In the genomic region with DNA sequence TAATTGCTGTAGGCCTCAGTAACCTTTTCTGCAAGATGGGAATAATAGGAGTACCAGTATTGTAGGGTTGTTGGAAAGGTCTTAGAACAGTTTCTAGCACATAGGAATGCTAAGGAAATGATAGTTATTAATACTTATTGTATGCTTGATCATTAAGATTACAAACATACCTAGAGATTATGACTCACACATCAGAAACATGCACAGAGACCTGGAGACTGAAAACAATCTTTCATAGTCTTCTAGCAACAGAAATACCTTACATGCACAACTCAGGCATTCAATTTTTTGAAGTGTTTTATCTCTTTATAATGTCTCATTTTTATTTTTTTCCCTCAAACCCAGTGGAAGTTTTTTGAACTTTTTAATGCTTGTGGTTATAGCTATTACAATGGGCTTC, we compare ENCODE assay signal across 20 cellular contexts.
"Had no signal": no experiment of that assay in that cellular context is flagged by ENCODE, and none has a peak within 500 bp of the region (broad histone marks: within the 10 kb centered on the region; RNA-seq: fewer than 3 reads in every experiment).

No MANE protein-coding gene starts in this region.

- H3K27ac ChIP-seq: esophagus squamous epithelium, hepatocyte, left lung, upper lobe of right lung had no signal

- H3K4me2 ChIP-seq: hepatocyte had no signal

- H2AFZ ChIP-seq: hepatocyte had no signal

- H3K4me1 ChIP-seq: left lung, upper lobe of right lung had no signal

- DNase-seq: activated CD4-positive, alpha-beta T cell treated with anti-CD3 and anti-CD28 coated beads for 48 hours; activated CD4-positive, CD25-positive, alpha-beta regulatory T cell; activated CD8-positive, alpha-beta T cell treated with anti-CD3 and anti-CD28 coated beads for 36 hours; activated naive CD4-positive, alpha-beta T cell treated with Interleukin-2 at 50 U/mL for 16 hours; activated T-cell treated with anti-CD3 and anti-CD28 coated beads, Interleukin-2, amount 50 U/mL, for 24 hours; cortex of kidney; effector CD8-positive, alpha-beta T cell; esophagus squamous epithelium; islet precursor cell; left lung; midbrain; nephron progenitor cell; occipital lobe; posterior cingulate gyrus; retina; stimulated activated naive B cell treated with anti-CD40 and anti-IgM and Interleukin-4, amounts not matched to agents 10 μg/mL and 1 μg/mL and 100 μg/mL, for 72 hours; T-helper 1 cell; T-helper 9 cell; upper lobe of right lung had no signal

- H3K4me3 ChIP-seq: esophagus squamous epithelium, hepatocyte, left lung, upper lobe of right lung had no signal

- H3K27me3 ChIP-seq: esophagus squamous epithelium, hepatocyte, left lung, upper lobe of right lung had no signal

- H3K9me3 ChIP-seq: esophagus squamous epithelium, left lung, upper lobe of right lung had no signal

- H3K79me2 ChIP-seq: hepatocyte had no signal

- H3K36me3 ChIP-seq: esophagus squamous epithelium, left lung, upper lobe of right lung had no signal
